In genomic region chr5:136070486-136071285, GRCh38 we compare ENCODE assay signal across 24 cellular contexts. TPM values are rescaled to one million over a fixed set of nuclear protein-coding genes. Genes with fewer than 3 reads are reported as not detected.
DNase-seq lines count a peak whose midpoint lies in the region; ATAC-seq and TF ChIP-seq lines count a peak whose summit lies in the region.
"Had no signal": no experiment of that assay in that cellular context is flagged by ENCODE, and none has a peak within 500 bp of the region (broad histone marks: within the 10 kb centered on the region; RNA-seq: fewer than 3 reads in every experiment).

No MANE protein-coding gene starts in this region.

- ATAC-seq in Right ventricle myocardium inferior = peak; percentile 43
- ATAC-seq in GM21717 (IDR thresholded peaks at IDR 0.05; ENCODE audit: unreplicated experiment) = no peak
- ATAC-seq: HCT116, T-cell had no signal

- DNase-seq in DMS 273 (lab: John Stamatoyannopoulos, UW; ENCODE audit: unreplicated experiment) = peak; percentile 93
- peak; percentile 50 for DNase-seq in NCI-H69 (lab: John Stamatoyannopoulos, UW)
- no peak for DNase-seq in Right ventricle myocardium inferior (ENCODE audit: missing footprints)
- no peak for DNase-seq in stimulated activated naive CD4-positive, alpha-beta T cell (lab: John Stamatoyannopoulos, UW)
- no peak for DNase-seq in KG1 (lab: John Stamatoyannopoulos, UW)
- DNase-seq in Kasumi-1 (lab: John Stamatoyannopoulos, UW) = no peak
- DNase-seq: ACHN; activated CD4-positive, alpha-beta T cell treated with anti-CD3 and anti-CD28 coated beads for 4 hours; activated effector memory CD4-positive, alpha-beta T cell treated with anti-CD3 and anti-CD28 coated beads, Interleukin-2, amount 50 U/mL, for 16 hours; DMS79; head of caudate nucleus; immature natural killer cell; naive B cell; NCI-H187 treated with DMSO at 0.1 percent for 48 hours; NCI-H510A treated with DMSO at 0.1 percent for 48 hours; ovary; SHP77; stimulated activated CD4-positive, alpha-beta T cell treated with anti-CD3 and anti-CD28 coated beads, Interleukin-2, amount 100 ng/mL, for 24 hours; T-cell had no signal

- no peaks in the 10 kb centered on the region for H3K79me2 ChIP-seq in parathyroid adenoma

- intact Hi-C loops in Right ventricle myocardium inferior (cut with DNase I) = no loop called here

- no peak overlapping the region for H2AFZ ChIP-seq in parathyroid adenoma

- H3K4me2 ChIP-seq in parathyroid adenoma (ENCODE audit: low read length) = no peak overlapping the region

- no peaks in the 10 kb centered on the region for H3K27me3 ChIP-seq in parathyroid adenoma (ENCODE audit: control insufficient read depth, insufficient read depth, low read length)
- H3K27me3 ChIP-seq: cardiac muscle cell, esophagus muscularis mucosa, ovary had no signal

- H3K36me3 ChIP-seq in parathyroid adenoma (ENCODE audit: control insufficient read depth, insufficient read depth, low read length) = no peaks in the 10 kb centered on the region
- H3K36me3 ChIP-seq: cardiac muscle cell, esophagus muscularis mucosa, ovary had no signal

- TF ChIP-seq CTCF in parathyroid adenoma (IDR thresholded peaks at IDR 0.05) = no peak

- H3K4me1 ChIP-seq in parathyroid adenoma = no peaks in the 10 kb centered on the region

- H3K9ac ChIP-seq in parathyroid adenoma = no peak overlapping the region

- H3K4me3 ChIP-seq in parathyroid adenoma (ENCODE audit: low read depth, low read length) = no peak overlapping the region
- H3K4me3 ChIP-seq: cardiac muscle cell, esophagus muscularis mucosa, ovary had no signal

- H3K9me3 ChIP-seq in parathyroid adenoma (ENCODE audit: control insufficient read depth, low read length) = no peaks in the 10 kb centered on the region
- H3K9me3 ChIP-seq: esophagus muscularis mucosa, ovary had no signal

- peak overlapping the region; percentile 18 for H3K27ac ChIP-seq in parathyroid adenoma
- H3K27ac ChIP-seq: cardiac muscle cell, ovary had no signal

RNA-seq across cellular contexts. Expression of gene TGFBI, which starts 41.9 kb away (rescaled TPM):
- 66.5 TPM for total RNA-seq in Right ventricle myocardium inferior

Comparison
In these comparisons a context has a peak if more than half of its experiments do, and no peak if none do; other contexts are left out.
1. DNase-seq: peak in DMS 273 (single experiment) and NCI-H69 (single experiment); none in Right ventricle myocardium inferior (single experiment), stimulated activated naive CD4-positive, alpha-beta T cell (0 of 6), KG1 (single experiment) and Kasumi-1 (0 of 2).